In the genomic region with DNA sequence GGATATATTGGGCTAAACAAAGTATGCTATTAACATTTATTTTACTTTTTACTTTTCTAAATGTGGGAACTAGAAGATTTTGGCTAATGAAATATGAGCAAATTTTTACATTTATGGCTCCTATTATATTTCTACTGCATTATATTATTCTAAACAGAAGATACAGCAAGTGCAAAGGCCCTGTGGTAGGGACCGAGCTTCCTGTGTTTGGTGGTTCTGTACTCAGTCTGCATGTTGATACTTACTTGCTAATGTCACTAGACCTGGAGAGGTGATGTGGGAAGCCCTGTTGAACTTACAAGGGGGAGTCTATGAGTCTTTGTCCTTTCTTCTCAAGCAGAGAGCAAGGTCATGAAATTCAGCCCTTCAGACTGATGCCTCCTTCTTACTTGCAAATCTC, we compare ENCODE assay signal across 10 cellular contexts. TPM values are rescaled to one million over a fixed set of nuclear protein-coding genes. Genes with fewer than 3 reads are reported as not detected.
"Had no signal": no experiment of that assay in that cellular context is flagged by ENCODE, and none has a peak within 500 bp of the region (broad histone marks: within the 10 kb centered on the region; RNA-seq: fewer than 3 reads in every experiment).

No MANE protein-coding gene starts in this region.

- FAIRE-seq: HepG2, HTR-8/SVneo had no signal

- H3K9ac ChIP-seq: KMS-11 had no signal

- ATAC-seq: HepG2 had no signal

- H3K27ac ChIP-seq: HL-60, KMS-11 had no signal

- DNase-seq: IMR-90, Karpas-422, KBM-7, KG1 had no signal

- H3K4me2 ChIP-seq: KMS-11 had no signal

RNA-seq across cellular contexts. Expression of gene IRX3, which starts 10.0 kb away (rescaled TPM):
- total RNA-seq: HT-29, IMR-90 had no signal
- polyA plus RNA-seq: IgD-negative memory B cell, IMR-90 had no signal
